ENCODE assay signal across 15 cellular contexts in the genomic region with DNA sequence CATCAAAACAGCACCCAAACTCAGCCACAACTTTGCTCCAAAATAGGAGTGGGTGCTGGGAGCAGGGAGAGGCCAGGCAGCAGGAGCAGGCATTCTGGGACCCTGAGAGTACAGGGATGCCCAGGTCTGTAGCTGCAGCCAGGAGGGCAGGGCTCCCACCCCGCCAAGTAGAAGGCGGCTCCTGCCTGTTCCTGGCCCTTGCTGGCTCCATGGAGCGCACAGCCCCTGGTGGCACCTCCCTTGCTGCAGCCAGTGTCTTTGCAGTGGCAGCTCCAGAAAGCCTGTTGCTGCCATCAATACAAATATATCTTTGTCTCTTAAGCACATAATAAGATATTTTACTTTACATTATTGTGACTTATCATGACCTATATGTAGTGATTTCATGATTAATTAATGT.
DNase-seq lines count a peak whose midpoint lies in the region; ATAC-seq and TF ChIP-seq lines count a peak whose summit lies in the region.
"Had no signal": no experiment of that assay in that cellular context is flagged by ENCODE, and none has a peak within 500 bp of the region (broad histone marks: within the 10 kb centered on the region; RNA-seq: fewer than 3 reads in every experiment).

No MANE protein-coding gene starts in this region.

- no peaks in the 10 kb centered on the region for H3K4me1 ChIP-seq in neural progenitor cell
- H3K4me1 ChIP-seq: BLaER1 had no signal

- DNase-seq in Right ventricle myocardium inferior (ENCODE audit: missing footprints) (peak; percentile 60), Right ventricle myocardium superior (no peak), WTC11 (ENCODE audit: low spot score) (peak; percentile 13), neural progenitor cell (ENCODE audit: low spot score) (peak; percentile 12), T1000 (lab: John Stamatoyannopoulos, UW) (no peak)
- DNase-seq in activated T-cell treated with anti-CD3 and anti-CD28 coated beads, Interleukin-2, amount 50 U/mL, for 4 hours, result no peak
- DNase-seq: CD4-positive, CD25-positive, alpha-beta regulatory T cell; Kasumi-1; NCI-H1092 treated with DMSO at 0.1 percent for 48 hours; NCI-H1436 treated with DMSO at 0.1 percent for 48 hours; NCI-H187 treated with DMSO at 0.1 percent for 48 hours; NCI-H2171 treated with DMSO at 0.1 percent for 48 hours; NCI-H748 treated with DMSO at 0.1 percent for 48 hours had no signal

- intact Hi-C loops in Right ventricle myocardium inferior (cut with DNase I), result no loop called here
- intact Hi-C loops in Right ventricle myocardium superior (cut with DNase I), result no loop called here

- ATAC-seq in Right ventricle myocardium inferior (no peak), Right ventricle myocardium superior (ENCODE audit: poor library complexity) (no peak), WTC11 (peak; percentile 43; the same call in 1 of the 2 replicates), GM18519 (IDR thresholded peaks at IDR 0.05; ENCODE audit: low FRiP score, unreplicated experiment) (no peak)
- no peak for ATAC-seq in activated T-cell treated with anti-CD3 and anti-CD28 coated beads, Interleukin-2, amount 50 U/mL, for 4 hours

- H3K9ac ChIP-seq in neural progenitor cell, result no peak overlapping the region
- H3K9ac ChIP-seq: BLaER1 had no signal

- H3K36me3 Mint-ChIP-seq in WTC11 (no peaks in the 10 kb centered on the region), neural progenitor cell (no peaks in the 10 kb centered on the region)
- no peaks in the 10 kb centered on the region for H3K36me3 Mint-ChIP-seq in activated T-cell treated with anti-CD3 and anti-CD28 coated beads, Interleukin-2, amount 50 U/mL, for 4 hours (ENCODE audit: insufficient read depth)
- H3K36me3 Mint-ChIP-seq: CD4-positive, CD25-positive, alpha-beta regulatory T cell had no signal

- H3K27me3 ChIP-seq in neural progenitor cell, result no peaks in the 10 kb centered on the region
- H3K27me3 ChIP-seq: BLaER1 had no signal

- POLR2A ChIA-PET in WTC11 (lab: Charles Lee), result interaction anchor here (0.7 kb wide), 1 partner anchor 47 kb away, joined by 4 read pairs; no protein-coding TSS in a partner anchor

- H3K4me3 Mint-ChIP-seq in WTC11, result no peak overlapping the region
- no peak overlapping the region for H3K4me3 Mint-ChIP-seq in neural progenitor cell
- H3K4me3 Mint-ChIP-seq in activated T-cell treated with anti-CD3 and anti-CD28 coated beads, Interleukin-2, amount 50 U/mL, for 4 hours, result no peak overlapping the region
- H3K4me3 Mint-ChIP-seq: CD4-positive, CD25-positive, alpha-beta regulatory T cell had no signal

- H4K20me1 ChIP-seq in neural progenitor cell (ENCODE audit: low read depth), result no peaks in the 10 kb centered on the region
- H4K20me1 ChIP-seq: BLaER1 had no signal

- no peak overlapping the region for H3K4me2 ChIP-seq in neural progenitor cell
- H3K4me2 ChIP-seq: BLaER1 had no signal

- H2AFZ ChIP-seq in neural progenitor cell (replicated peaks), result peak overlapping the region; percentile 31

- no peaks in the 10 kb centered on the region for H3K36me3 ChIP-seq in neural progenitor cell
- H3K36me3 ChIP-seq: BLaER1 had no signal

- H3K79me2 ChIP-seq in neural progenitor cell (ENCODE audit: low read depth), result no peaks in the 10 kb centered on the region

- no peaks in the 10 kb centered on the region for H3K4me1 Mint-ChIP-seq in WTC11
- no peaks in the 10 kb centered on the region for H3K4me1 Mint-ChIP-seq in neural progenitor cell
- H3K4me1 Mint-ChIP-seq in activated T-cell treated with anti-CD3 and anti-CD28 coated beads, Interleukin-2, amount 50 U/mL, for 4 hours (ENCODE audit: low read depth), result no peaks in the 10 kb centered on the region
- H3K4me1 Mint-ChIP-seq: CD4-positive, CD25-positive, alpha-beta regulatory T cell had no signal

- TF ChIP-seq CTCF in WTC11 (IDR thresholded peaks at IDR 0.05), result no peak
- no peak for TF ChIP-seq CTCF in neural progenitor cell (IDR thresholded peaks at IDR 0.05)

- H3K9me3 Mint-ChIP-seq in WTC11, result no peaks in the 10 kb centered on the region
- no peaks in the 10 kb centered on the region for H3K9me3 Mint-ChIP-seq in neural progenitor cell
- H3K9me3 Mint-ChIP-seq in activated T-cell treated with anti-CD3 and anti-CD28 coated beads, Interleukin-2, amount 50 U/mL, for 4 hours, result no peaks in the 10 kb centered on the region

- no peak overlapping the region for H3K27ac Mint-ChIP-seq in WTC11
- H3K27ac Mint-ChIP-seq in neural progenitor cell, result no peak overlapping the region
- H3K27ac Mint-ChIP-seq: CD4-positive, CD25-positive, alpha-beta regulatory T cell had no signal

- no peaks in the 10 kb centered on the region for H3F3A ChIP-seq in neural progenitor cell (ENCODE audit: low read depth)

- H3K9me3 ChIP-seq in neural progenitor cell (ENCODE audit: low read depth), result no peaks in the 10 kb centered on the region
- H3K9me3 ChIP-seq: BLaER1 had no signal

- no peaks in the 10 kb centered on the region for H3K27me3 Mint-ChIP-seq in WTC11 (ENCODE audit: low read depth)
- H3K27me3 Mint-ChIP-seq in neural progenitor cell (ENCODE audit: insufficient read depth, low read depth), result no peaks in the 10 kb centered on the region
- no peaks in the 10 kb centered on the region for H3K27me3 Mint-ChIP-seq in activated T-cell treated with anti-CD3 and anti-CD28 coated beads, Interleukin-2, amount 50 U/mL, for 4 hours (ENCODE audit: low read depth)
- H3K27me3 Mint-ChIP-seq: CD4-positive, CD25-positive, alpha-beta regulatory T cell had no signal

- no peak overlapping the region for H3K27ac ChIP-seq in neural progenitor cell
- H3K27ac ChIP-seq: BLaER1 had no signal

- no peak overlapping the region for H3K4me3 ChIP-seq in neural progenitor cell
- H3K4me3 ChIP-seq: BLaER1 had no signal

- CTCF ChIA-PET in WTC11 (lab: Charles Lee), result no interaction called here

TF ChIP-seq in WTC11, 78 proteins besides CTCF, POLR2A, EP300 and RAD21:
- TF ChIP-seq ATF1 (CRISPR knock-in tag; IDR thresholded peaks at IDR 0.05), result no peak
TF ChIP-seq in WTC11: peak in this region for 0.

Comparison
In these comparisons a context has a peak if more than half of its experiments do, and no peak if none do; other contexts are left out.
1. DNase-seq: peak in Right ventricle myocardium inferior (single experiment), WTC11 (single experiment) and neural progenitor cell (single experiment); none in Right ventricle myocardium superior (single experiment), T1000 (single experiment) and activated T-cell treated with anti-CD3 and anti-CD28 coated beads, Interleukin-2, amount 50 U/mL, for 4 hours (single experiment).